In genomic region chr12:96255077-96255476, GRCh38 we compare ENCODE assay signal across 10 cellular contexts.
A peak's percentile ranks its signal among the peaks of the same experiment; 100 is the strongest.
DNase-seq lines count a peak whose midpoint lies in the region; ATAC-seq and TF ChIP-seq lines count a peak whose summit lies in the region.
"Had no signal": no experiment of that assay in that cellular context is flagged by ENCODE, and none has a peak within 500 bp of the region (broad histone marks: within the 10 kb centered on the region; RNA-seq: fewer than 3 reads in every experiment).

No MANE protein-coding gene starts in this region.

- intact Hi-C loops in heart right ventricle (cut with DNase I), result loop anchor here in 2 of 10 donors (2.0 to 5.0 kb wide), 2 partner anchors 144 to 147 kb away; partner anchors contain the start of gene CDK17 (in 1 of the 2)
- intact Hi-C loops in psoas muscle (cut with DNase I), result no loop called here

- TF ChIP-seq CTCF in heart right ventricle (IDR thresholded peaks at IDR 0.05) (no peak), psoas muscle (IDR thresholded peaks at IDR 0.05) (no peak), nephron progenitor cell (IDR thresholded peaks at IDR 0.05) (no peak)

- H3K4me3 Mint-ChIP-seq in activated naive CD8-positive, alpha-beta T cell treated with anti-CD3 and anti-CD28 coated beads, Interleukin-2, amount 50 U/mL, for 24 hours, result no peak overlapping the region
- H3K4me3 Mint-ChIP-seq in nephron progenitor cell, result no peak overlapping the region

- H3K4me3 ChIP-seq in heart right ventricle (peak overlapping the region in 4 of 10 donors; percentile 1 to 22 (median 10)), psoas muscle (no peak overlapping the region)
- H3K4me3 ChIP-seq: dorsolateral prefrontal cortex had no signal

- H3K27ac ChIP-seq in heart right ventricle (peak overlapping the region in 9 of 10 donors; percentile 36 to 82 (median 74)), psoas muscle (peak overlapping the region; percentile 50)

- no peaks in the 10 kb centered on the region for H3K9me3 ChIP-seq in heart right ventricle
- H3K9me3 ChIP-seq in psoas muscle, result no peaks in the 10 kb centered on the region

- H3K4me1 Mint-ChIP-seq in activated naive CD8-positive, alpha-beta T cell treated with anti-CD3 and anti-CD28 coated beads, Interleukin-2, amount 50 U/mL, for 24 hours, result peaks cover 4% of the 10 kb centered on the region
- peaks cover 14% of the 10 kb centered on the region for H3K4me1 Mint-ChIP-seq in nephron progenitor cell

- DNase-seq in GM03348 (ENCODE audit: low spot score) (peak; percentile 39), heart right ventricle (peak; percentile 38 to 91), psoas muscle (peak; percentile 59 to 78), pons (ENCODE audit: low spot score) (no peak), OCI-M1 (lab: John Stamatoyannopoulos, UW) (no peak), nephron progenitor cell (no peak)
- no peak for DNase-seq in activated naive CD8-positive, alpha-beta T cell treated with anti-CD3 and anti-CD28 coated beads, Interleukin-2, amount 50 U/mL, for 24 hours
- DNase-seq: dorsolateral prefrontal cortex; stimulated activated CD4-positive, alpha-beta T cell treated with anti-CD3 and anti-CD28 coated beads, Interleukin-4, amount 100 ng/mL, for 4 hours had no signal

- H3K27me3 Mint-ChIP-seq in activated naive CD8-positive, alpha-beta T cell treated with anti-CD3 and anti-CD28 coated beads, Interleukin-2, amount 50 U/mL, for 24 hours, result no peaks in the 10 kb centered on the region
- no peaks in the 10 kb centered on the region for H3K27me3 Mint-ChIP-seq in nephron progenitor cell (ENCODE audit: low read depth, poor library complexity)

- H3K27ac Mint-ChIP-seq in activated naive CD8-positive, alpha-beta T cell treated with anti-CD3 and anti-CD28 coated beads, Interleukin-2, amount 50 U/mL, for 24 hours, result peak overlapping the region; percentile 5
- no peak overlapping the region for H3K27ac Mint-ChIP-seq in nephron progenitor cell

- no peak for ATAC-seq in activated naive CD8-positive, alpha-beta T cell treated with anti-CD3 and anti-CD28 coated beads, Interleukin-2, amount 50 U/mL, for 24 hours
- peak; percentile 78 to 95 (median 92) for ATAC-seq in heart right ventricle
- ATAC-seq in psoas muscle, result peak; percentile 49 to 82 (median 72)
- no peak for ATAC-seq in GM21529 (IDR thresholded peaks at IDR 0.05; ENCODE audit: unreplicated experiment)

- H3K27me3 ChIP-seq in heart right ventricle, result no peaks in the 10 kb centered on the region
- no peaks in the 10 kb centered on the region for H3K27me3 ChIP-seq in psoas muscle (ENCODE audit: insufficient read depth in 3 of 3, low read length in 2 of 3)
- H3K27me3 ChIP-seq: dorsolateral prefrontal cortex had no signal

- WGBS in heart right ventricle, 2 donors, result 30 to 43% methylated on average over 8 of the region's 8 CpGs
- WGBS in psoas muscle, 3 donors, result 24 to 37% (median 26%) methylated on average over 8 of the region's 8 CpGs

- H3K9me3 Mint-ChIP-seq in activated naive CD8-positive, alpha-beta T cell treated with anti-CD3 and anti-CD28 coated beads, Interleukin-2, amount 50 U/mL, for 24 hours, result no peaks in the 10 kb centered on the region
- no peaks in the 10 kb centered on the region for H3K9me3 Mint-ChIP-seq in nephron progenitor cell

- peaks cover 0 to 62% (median 17%) of the 10 kb centered on the region in 9 donors for H3K36me3 ChIP-seq in heart right ventricle
- H3K36me3 ChIP-seq in psoas muscle (ENCODE audit: insufficient read depth in 1 of 2, low read depth in 1 of 2), result peaks cover 0 to 23% of the 10 kb centered on the region in 2 donors

- H3K36me3 Mint-ChIP-seq in activated naive CD8-positive, alpha-beta T cell treated with anti-CD3 and anti-CD28 coated beads, Interleukin-2, amount 50 U/mL, for 24 hours (ENCODE audit: low read depth), result peaks cover 32% of the 10 kb centered on the region
- H3K36me3 Mint-ChIP-seq in nephron progenitor cell (ENCODE audit: low read depth), result peaks cover 41% of the 10 kb centered on the region

- H3K4me1 ChIP-seq in heart right ventricle, result peaks cover 7 to 79% (median 57%) of the 10 kb centered on the region in 9 donors
- no peaks in the 10 kb centered on the region for H3K4me1 ChIP-seq in psoas muscle

Comparison
In these comparisons a context has a peak if more than half of its experiments do, and no peak if none do; other contexts are left out.
1. DNase-seq: peak in GM03348 (single experiment), heart right ventricle (2 of 2) and psoas muscle (2 of 2); none in activated naive CD8-positive, alpha-beta T cell treated with anti-CD3 and anti-CD28 coated beads, Interleukin-2, amount 50 U/mL, for 24 hours (single experiment), pons (single experiment), OCI-M1 (single experiment) and nephron progenitor cell (single experiment).
2. ATAC-seq: peak in heart right ventricle (8 of 8) and psoas muscle (4 of 4); none in activated naive CD8-positive, alpha-beta T cell treated with anti-CD3 and anti-CD28 coated beads, Interleukin-2, amount 50 U/mL, for 24 hours (single experiment) and GM21529 (single experiment).